Comparison of ENCODE assay signal across 8 cellular contexts in the genomic region with DNA sequence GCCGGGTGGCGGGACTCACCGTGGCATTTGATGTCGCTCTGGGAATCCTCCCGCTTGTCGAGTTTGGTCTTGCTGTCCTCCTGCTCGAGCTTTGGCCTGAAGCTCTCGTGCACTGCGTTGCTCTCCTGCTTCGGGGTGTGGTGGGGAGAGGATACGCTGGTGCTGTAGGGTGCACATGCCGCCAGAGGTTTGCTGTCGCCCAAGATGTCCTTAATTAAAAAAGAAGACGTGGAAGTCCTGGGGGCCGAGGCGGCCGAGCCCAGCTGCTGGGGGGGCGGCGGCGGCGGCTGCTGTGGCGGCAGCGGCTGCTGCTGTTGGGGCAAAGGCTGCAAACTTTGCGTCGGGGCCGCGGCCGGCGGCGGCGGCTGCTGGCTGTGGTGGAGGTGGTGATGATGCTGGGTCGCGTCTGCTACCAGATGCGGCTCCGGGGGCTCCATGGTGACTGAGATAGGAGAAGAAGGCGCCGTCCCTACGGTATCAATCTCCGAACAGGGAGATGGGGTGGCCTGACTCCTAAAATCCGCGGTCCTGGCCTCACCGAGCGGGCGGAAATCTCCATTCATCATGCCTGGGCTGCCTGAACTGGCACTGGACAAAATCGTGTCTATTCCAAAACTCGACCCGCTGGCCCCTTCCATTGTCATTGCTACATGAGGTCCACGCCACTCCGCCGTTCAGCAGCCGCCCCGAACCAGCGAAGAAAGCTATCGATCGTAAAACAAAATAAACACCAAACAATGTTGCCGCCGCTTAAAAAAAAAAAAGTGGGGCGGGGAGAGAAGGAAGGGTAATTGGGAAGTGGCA. TPM values are rescaled to one million over a fixed set of nuclear protein-coding genes. Genes with fewer than 3 reads are reported as not detected.
DNase-seq lines count a peak whose midpoint lies in the region; ATAC-seq and TF ChIP-seq lines count a peak whose summit lies in the region.

Gene BARHL2 (minus strand): TSS at position 751 of the 804 bp plus-strand sequence. CDS start 107 bp downstream, at position 644.

- no peak for DNase-seq in heart left ventricle
- no peak for DNase-seq in left ventricle myocardium superior
- no peak for DNase-seq in ascending aorta (ENCODE audit: low spot score in 2 of 2)
- no peak for DNase-seq in lower lobe of right lung
- peak in 1 of 2 donors; percentile 83 for DNase-seq in upper lobe of left lung
- DNase-seq in AG08395 (ENCODE audit: low spot score): no peak

- H3K9me3 ChIP-seq in heart left ventricle: peaks cover 0 to 8% (median 0%) of the 10 kb centered on the region in 12 donors
- peaks cover 0 to 4% of the 10 kb centered on the region in 2 donors for H3K9me3 ChIP-seq in ascending aorta
- H3K9me3 ChIP-seq in lower lobe of right lung: no peaks in the 10 kb centered on the region
- no peaks in the 10 kb centered on the region for H3K9me3 ChIP-seq in upper lobe of left lung

- peak within 1 kb of the TSS in 11 of 12 donors; percentile 8 to 46 (median 35) for H3K4me3 ChIP-seq in heart left ventricle
- H3K4me3 ChIP-seq in ascending aorta: peak within 1 kb of the TSS; percentile 49 to 59
- peak within 1 kb of the TSS; percentile 35 for H3K4me3 ChIP-seq in lower lobe of right lung
- H3K4me3 ChIP-seq in upper lobe of left lung: peak within 1 kb of the TSS in 3 of 4 donors; percentile 27 to 39 (median 35)

- H3K4me1 ChIP-seq in heart left ventricle (peaks cover 0 to 36% (median 10%) of the 10 kb centered on the region in 12 donors), ascending aorta (peaks cover 5 to 18% of the 10 kb centered on the region in 2 donors), lower lobe of right lung (peaks cover 13% of the 10 kb centered on the region), upper lobe of left lung (peaks cover 13 to 57% (median 18%) of the 10 kb centered on the region in 4 donors)

- TF ChIP-seq CTCF in heart left ventricle (IDR thresholded peaks at IDR 0.05) (no peak), ascending aorta (IDR thresholded peaks at IDR 0.05) (no peak), lower lobe of right lung (IDR thresholded peaks at IDR 0.05) (no peak), upper lobe of left lung (IDR thresholded peaks at IDR 0.05) (no peak)

- no peak for ATAC-seq in heart left ventricle
- no peak for ATAC-seq in left ventricle myocardium superior
- no peak for ATAC-seq in lower lobe of right lung
- ATAC-seq in upper lobe of left lung (ENCODE audit: low FRiP score in 2 of 2): no peak
- ATAC-seq in HG03159 (IDR thresholded peaks at IDR 0.05; ENCODE audit: unreplicated experiment): no peak
- ATAC-seq in GM18498 (IDR thresholded peaks at IDR 0.05; ENCODE audit: unreplicated experiment): no peak

- TF ChIP-seq POLR2A in heart left ventricle (IDR thresholded peaks at IDR 0.05) (no peak), upper lobe of left lung (IDR thresholded peaks at IDR 0.05) (no peak)

- peaks cover 75 to 100% (median 93%) of the 10 kb centered on the region in 9 donors for H3K27me3 ChIP-seq in heart left ventricle
- peaks cover 43% of the 10 kb centered on the region for H3K27me3 ChIP-seq in ascending aorta
- H3K27me3 ChIP-seq in lower lobe of right lung (ENCODE audit: low read depth): peaks cover 95% of the 10 kb centered on the region
- H3K27me3 ChIP-seq in upper lobe of left lung: peaks cover 0 to 91% (median 42%) of the 10 kb centered on the region in 4 donors

- H3K36me3 ChIP-seq in heart left ventricle (no peaks in the 10 kb centered on the region), ascending aorta (no peaks in the 10 kb centered on the region), lower lobe of right lung (no peaks in the 10 kb centered on the region), upper lobe of left lung (no peaks in the 10 kb centered on the region)

- intact Hi-C loops in heart left ventricle (cut with DNase I): loop anchor here in 2 of 10 donors (5.0 to 10.0 kb wide), 2 partner anchors 138 to 451 kb away; no protein-coding TSS in a partner anchor
- intact Hi-C loops in left ventricle myocardium superior (cut with micrococcal nuclease): no loop called here
- intact Hi-C loops in ascending aorta (cut with DNase I): loop anchor here (5.0 kb wide), 1 partner anchor 136 kb away; no protein-coding TSS in a partner anchor
- intact Hi-C loops in lower lobe of right lung (cut with DNase I): no loop called here

- 3 to 4% (median 4%) methylated on average over 53 to 58 of the region's 58 CpGs for WGBS in heart left ventricle, 4 donors
- WGBS in upper lobe of left lung, 2 donors: 8 to 11% methylated on average over 45 of the region's 58 CpGs

- no peak for TF ChIP-seq EP300 in upper lobe of left lung (IDR thresholded peaks at IDR 0.05)

- no peak within 1 kb of the TSS for H3K27ac ChIP-seq in heart left ventricle
- H3K27ac ChIP-seq in ascending aorta: no peak within 1 kb of the TSS
- H3K27ac ChIP-seq in lower lobe of right lung: no peak within 1 kb of the TSS
- no peak within 1 kb of the TSS for H3K27ac ChIP-seq in upper lobe of left lung

RNA-seq across cellular contexts. Expression of gene BARHL2, which starts in this region (rescaled TPM):
- total RNA-seq in heart left ventricle (not detected), left ventricle myocardium superior (not detected), ascending aorta (not detected), lower lobe of right lung (not detected), upper lobe of left lung (not detected)
- polyA plus RNA-seq in heart left ventricle: not detected
